Comparison of ENCODE assay signal across 8 cellular contexts in the genomic region with DNA sequence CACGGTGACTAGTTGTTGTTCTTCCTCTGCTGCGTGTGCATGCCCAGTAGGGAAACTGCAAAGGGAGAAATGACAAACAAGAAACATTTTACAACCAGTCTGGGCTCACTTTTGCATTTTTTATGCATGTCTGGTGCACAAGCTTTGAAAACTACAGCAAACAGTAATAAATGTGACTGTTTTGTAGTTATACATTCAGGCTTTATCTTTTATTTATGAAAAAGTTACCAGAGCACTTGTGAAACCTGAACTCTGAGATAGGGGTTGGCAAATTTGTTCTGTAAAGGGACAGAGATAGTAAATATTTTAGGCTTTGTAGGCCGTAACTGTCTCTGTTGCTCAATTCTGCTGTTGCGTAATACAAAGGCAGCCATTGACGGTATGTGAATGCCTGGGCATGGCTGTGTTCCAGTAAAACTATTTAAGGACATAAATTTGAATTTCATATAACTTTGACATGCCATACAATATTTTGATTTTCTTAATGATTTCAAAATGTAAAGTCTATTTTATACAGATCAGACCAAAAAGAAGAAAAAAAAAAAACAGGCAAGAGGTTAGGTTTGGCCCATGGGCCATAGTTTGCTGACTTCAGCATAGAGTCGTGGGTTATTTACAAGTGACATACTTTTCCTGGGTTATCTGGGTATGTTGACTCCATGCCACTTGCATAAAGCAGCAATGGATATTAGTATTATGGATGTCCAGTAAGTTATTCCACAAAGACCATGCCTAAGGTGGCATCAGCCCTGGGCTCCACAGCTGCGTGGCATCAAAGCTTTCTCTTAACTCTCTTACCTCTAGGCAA. TPM values are rescaled to one million over a fixed set of nuclear protein-coding genes. Genes with fewer than 3 reads are reported as not detected.
DNase-seq lines count a peak whose midpoint lies in the region; ATAC-seq and TF ChIP-seq lines count a peak whose summit lies in the region.

No MANE protein-coding gene starts in this region.

- H2BK15ac ChIP-seq in neuronal stem cell (ENCODE audit: low read length) = no peak overlapping the region

- no peak overlapping the region for H3K14ac ChIP-seq in neuronal stem cell (ENCODE audit: low read length)

- H2AFZ ChIP-seq in neuronal stem cell (ENCODE audit: low read length) = no peak overlapping the region

- TF ChIP-seq CTCF in AG10803 (conservative IDR thresholded peaks at IDR 0.05; ENCODE audit: low read length) (no peak), NB4 (IDR thresholded peaks at IDR 0.05; ENCODE audit: low read depth, low read length) (no peak), endothelial cell (IDR thresholded peaks at IDR 0.05; ENCODE audit: unreplicated experiment) (no peak), ovary (IDR thresholded peaks at IDR 0.05) (no peak)

- no peak for ATAC-seq in HG03039 (IDR thresholded peaks at IDR 0.05; ENCODE audit: unreplicated experiment)

- H4K8ac ChIP-seq in neuronal stem cell (ENCODE audit: low read depth, low read length) = no peak overlapping the region

- peak; percentile 70 for TF ChIP-seq EP300 in ovary (IDR thresholded peaks at IDR 0.05)

- H3K4me1 ChIP-seq in ovary (ENCODE audit: insufficient read depth) (peaks cover 27% of the 10 kb centered on the region), neuronal stem cell (ENCODE audit: control insufficient read depth in 2 of 2, insufficient read depth in 1 of 2, low read depth in 1 of 2, low read length in 2 of 2) (peaks cover 2 to 7% of the 10 kb centered on the region in 2 donors)

- H2BK12ac ChIP-seq in neuronal stem cell (ENCODE audit: low read length) = no peak overlapping the region

- no peak overlapping the region for H3K4ac ChIP-seq in neuronal stem cell (ENCODE audit: low read length)

- H3K9me3 Mint-ChIP-seq in endothelial cell (ENCODE audit: unreplicated experiment) = no peaks in the 10 kb centered on the region

- H3K4me3 ChIP-seq in AG10803 (ENCODE audit: low read length) = no peak overlapping the region
- no peak overlapping the region for H3K4me3 ChIP-seq in NB4 (ENCODE audit: low read depth, low read length)
- H3K4me3 ChIP-seq in ovary = no peak overlapping the region
- no peak overlapping the region for H3K4me3 ChIP-seq in neuronal stem cell (ENCODE audit: low read length in 2 of 2)
- no peak overlapping the region for H3K4me3 ChIP-seq in MG63

- H3K36me3 ChIP-seq in ovary = no peaks in the 10 kb centered on the region
- peaks cover 24 to 68% of the 10 kb centered on the region in 2 donors for H3K36me3 ChIP-seq in neuronal stem cell (replicated peaks in 1 of 2; ENCODE audit: control insufficient read depth in 2 of 2, insufficient read depth in 2 of 2, low read length in 2 of 2)
- peaks cover 56% of the 10 kb centered on the region for H3K36me3 ChIP-seq in MG63

- H3K27me3 ChIP-seq in ovary (no peaks in the 10 kb centered on the region), neuronal stem cell (ENCODE audit: control insufficient read depth in 3 of 3, insufficient read depth in 3 of 3, low read depth in 1 of 3, low read length in 3 of 3) (no peaks in the 10 kb centered on the region), MG63 (no peaks in the 10 kb centered on the region)

- intact Hi-C loops in ovary (cut with DNase I) = no loop called here

- H3K18ac ChIP-seq in neuronal stem cell (ENCODE audit: low read length) = no peak overlapping the region

- no peak overlapping the region for H2BK5ac ChIP-seq in neuronal stem cell (ENCODE audit: low read length)

- peaks cover 57% of the 10 kb centered on the region for H3K4me1 Mint-ChIP-seq in endothelial cell (ENCODE audit: unreplicated experiment)

- H3K9ac ChIP-seq in neuronal stem cell (ENCODE audit: low read depth, low read length, poor library complexity) = no peak overlapping the region

- H3K27me3 Mint-ChIP-seq in endothelial cell (ENCODE audit: unreplicated experiment) = peaks cover 50% of the 10 kb centered on the region

- 33 to 41% (median 36%) methylated on average over 7 of the region's 7 CpGs for WGBS in ovary, 3 donors
- WGBS in neuronal stem cell (ENCODE audit: extremely low coverage in 2 of 2, insufficient read length in 2 of 2, insufficient replicate concordance in 1 of 2), 2 donors = no CpG with 5 or more reads among the region's 7 CpGs

- no peaks in the 10 kb centered on the region for H3K79me1 ChIP-seq in neuronal stem cell (ENCODE audit: low read depth, low read length)

- H3K4me2 ChIP-seq in neuronal stem cell (ENCODE audit: insufficient read depth, low read length, poor library complexity, severe bottlenecking) = no peak overlapping the region

- H4K91ac ChIP-seq in neuronal stem cell (ENCODE audit: low read depth, low read length, poor library complexity) = no peak overlapping the region

- H2BK120ac ChIP-seq in neuronal stem cell (ENCODE audit: low read depth, low read length) = no peak overlapping the region

- DNase-seq in AG10803 (ENCODE audit: low read depth) = peak; percentile 87
- peak; percentile 91 for DNase-seq in NB4 (ENCODE audit: low read depth)
- no peak for DNase-seq in endothelial cell (ENCODE audit: low spot score)
- DNase-seq in ovary = peak in 1 of 5 donors; percentile 76
- no peak for DNase-seq in neuronal stem cell (ENCODE audit: low spot score)
- DNase-seq in MG63 = no peak
- no peak for DNase-seq in SW 1271 (lab: John Stamatoyannopoulos, UW)

- H2AK5ac ChIP-seq in neuronal stem cell (ENCODE audit: low read depth, low read length) = no peak overlapping the region

- H3K27ac ChIP-seq in ovary (peak overlapping the region in 1 of 2 donors; percentile 29), neuronal stem cell (replicated peaks; ENCODE audit: low read length) (no peak overlapping the region)

- peak overlapping the region; percentile 84 for H3K4me3 Mint-ChIP-seq in endothelial cell (ENCODE audit: unreplicated experiment)

- H3K9me3 ChIP-seq in ovary = no peaks in the 10 kb centered on the region
- H3K9me3 ChIP-seq in neuronal stem cell (replicated peaks in 1 of 2; ENCODE audit: control insufficient read depth in 2 of 2, insufficient read depth in 1 of 2, low read depth in 1 of 2, low read length in 2 of 2) = no peaks in the 10 kb centered on the region
- H3K9me3 ChIP-seq in MG63 = no peaks in the 10 kb centered on the region

- no peak for TF ChIP-seq POLR2A in NB4 (IDR thresholded peaks at IDR 0.05; ENCODE audit: extremely low read depth, insufficient read length)
- TF ChIP-seq POLR2A in ovary (IDR thresholded peaks at IDR 0.05) = no peak

- H3K27ac Mint-ChIP-seq in endothelial cell (ENCODE audit: unreplicated experiment) = peak overlapping the region; percentile 58

- H3K36me3 Mint-ChIP-seq in endothelial cell (ENCODE audit: low read depth, unreplicated experiment) = peaks cover 75% of the 10 kb centered on the region

- no peak overlapping the region for H3K23ac ChIP-seq in neuronal stem cell (ENCODE audit: low read depth, low read length, poor library complexity)

RNA-seq across cellular contexts. Expression of a gene that starts 53.6 kb away (rescaled TPM):
- total RNA-seq in endothelial cell (ENCODE audit: unreplicated experiment) (0.90 TPM), ovary (1 to 10 TPM in 3 of 7 donors, under 1 TPM in 4; 0.22 to 3.7 (median 0.57) TPM)
- polyA plus RNA-seq in ovary = under 1 TPM; 0.29 to 0.40 TPM
- 1.3 TPM for polyA plus RNA-seq in neuronal stem cell (2013, experiment 1 of 2)
- polyA plus RNA-seq in neuronal stem cell (2013, experiment 2 of 2) = 0.98 TPM
- 0.52 TPM in 1 of 2 replicates, not detected in the other for total RNA-seq in MG63 (2014; rRNA removed; shearing (Covaris generic); ENCODE audit: low replicate concordance)

Comparison
In these comparisons a context has a peak if more than half of its experiments do, and no peak if none do; other contexts are left out.
1. DNase-seq: peak in AG10803 (single experiment) and NB4 (single experiment); none in endothelial cell (single experiment), neuronal stem cell (single experiment), MG63 (single experiment) and SW 1271 (0 of 2).